In the genomic region with DNA sequence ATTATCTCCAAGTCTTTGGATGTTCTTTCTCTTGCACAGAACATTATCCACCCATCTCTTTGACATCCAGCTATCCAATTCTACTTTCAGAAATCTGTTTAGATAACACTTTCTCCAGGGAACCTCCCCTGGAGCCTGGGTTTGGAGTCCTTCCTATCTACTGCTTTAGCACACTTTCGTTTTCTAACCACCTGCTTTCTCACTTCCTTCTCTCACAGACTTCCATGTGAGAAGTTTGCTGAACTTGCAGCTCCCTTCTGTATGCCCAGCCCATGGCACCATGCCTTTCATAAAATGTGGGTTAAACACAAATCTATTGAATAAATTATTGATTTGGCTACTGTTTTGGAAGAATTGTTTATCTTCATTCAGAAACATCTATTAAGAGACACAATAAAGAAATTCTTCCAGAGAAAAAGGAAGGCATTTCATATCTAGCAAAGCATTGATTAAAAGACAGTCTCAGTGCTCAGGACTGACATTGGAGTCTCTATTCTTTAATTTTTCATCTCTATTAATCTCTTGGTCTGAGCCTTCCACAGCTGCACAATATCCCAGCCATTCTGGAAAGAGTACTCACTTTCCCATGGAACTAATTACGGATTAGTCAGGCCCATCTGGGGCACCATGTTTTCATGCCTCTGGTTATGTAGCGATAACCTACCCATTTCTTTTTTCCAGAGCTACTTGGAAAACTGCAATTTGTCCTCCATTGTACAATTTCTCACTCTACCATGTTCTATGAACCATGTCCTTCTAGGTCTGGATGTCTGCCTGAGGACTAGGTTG, we compare ENCODE assay signal across 18 cellular contexts.
DNase-seq lines count a peak whose midpoint lies in the region; ATAC-seq, FAIRE-seq and TF ChIP-seq lines count a peak whose summit lies in the region.
"Had no signal": no experiment of that assay in that cellular context is flagged by ENCODE, and none has a peak within 500 bp of the region (broad histone marks: within the 10 kb centered on the region; RNA-seq: fewer than 3 reads in every experiment).

No MANE protein-coding gene starts in this region.

- BruUV-seq in GM12878 (replicated peaks; lab: Mats Ljungman, UMichigan) = no TSS peak

- FAIRE-seq in GM12891 (lab: Jason Lieb, UNC) = no peak
- FAIRE-seq in GM12878 (lab: Jason Lieb, UNC) = no peak
- FAIRE-seq: G401.6, GM18507, K562 had no signal

- H3K79me2 ChIP-seq in GM12878 (ENCODE audit: control insufficient read depth, insufficient read depth, low read length) = no peaks in the 10 kb centered on the region

- DNase-seq in GM12891 (ENCODE audit: insufficient read length, low spot score) (no peak), NOMO-1 (lab: John Stamatoyannopoulos, UW; ENCODE audit: unreplicated experiment in 2 of 2) (peak; percentile 12 to 59), GM12878 (ENCODE audit: low read depth, low spot score) (no peak), lower lobe of right lung (no peak), GM13976 (ENCODE audit: low spot score) (no peak)
- no peak for DNase-seq in central memory CD4-positive, alpha-beta T cell
- DNase-seq: 8988T, DMS 273 treated with DMSO at 0.1 percent for 48 hours, HCEC 1CT, NCI-H1436, NCI-H1930, NCI-H345, NCI-H526 had no signal

- CTCF ChIA-PET in GM12878 (lab: Yijun Ruan, JAX) = interaction anchor here (0.6 kb wide), 1 partner anchor 662 kb away, joined by 3 read pairs; no protein-coding TSS in a partner anchor

- ATAC-seq in HG03432 (IDR thresholded peaks at IDR 0.05; ENCODE audit: unreplicated experiment) (peak; percentile 65), GM12878 (peak; percentile 50; the same call in 2 of the 3 replicates), HG02970 (IDR thresholded peaks at IDR 0.05; ENCODE audit: low FRiP score, unreplicated experiment) (no peak), lower lobe of right lung (no peak)
- ATAC-seq: K562 had no signal

- TF ChIP-seq EP300 in GM12878 (IDR thresholded peaks at IDR 0.05; ENCODE audit: borderline replicate concordance in 1 of 2, control insufficient read depth in 1 of 2, low read depth in 2 of 2, low read length in 2 of 2) = no peak

- H3K36me3 ChIP-seq in GM12878 (ENCODE audit: control insufficient read depth in 2 of 2, insufficient read depth in 2 of 2, low read length in 1 of 2) = no peaks in the 10 kb centered on the region
- no peaks in the 10 kb centered on the region for H3K36me3 ChIP-seq in lower lobe of right lung

- POLR2A ChIA-PET in GM12878 (lab: Charles Lee) = no interaction called here

- TF ChIP-seq CTCF in GM12878 (IDR thresholded peaks at IDR 0.05 in 2 of 3, conservative IDR thresholded peaks at IDR 0.05 in 1 of 3; ENCODE audit: control insufficient read depth in 2 of 3, extremely low read depth in 1 of 3, insufficient read depth in 1 of 3, low read depth in 3 of 3, low read length in 3 of 3) = no peak
- no peak for TF ChIP-seq CTCF in lower lobe of right lung (IDR thresholded peaks at IDR 0.05)
- TF ChIP-seq CTCF in GM13976 (IDR thresholded peaks at IDR 0.05; ENCODE audit: borderline replicate concordance, control extremely low read depth, extremely low read depth, insufficient read depth, missing control alignments) = no peak

- WGBS in GM12878 (ENCODE audit: insufficient coverage, insufficient replicate concordance, low lambda C conversion rate, missing lambda C conversion rate) = 3% methylated on average over 3 of the region's 3 CpGs

- no peaks in the 10 kb centered on the region for H3K27me3 ChIP-seq in GM12878 (replicated peaks in 1 of 2; ENCODE audit: control insufficient read depth in 2 of 2, insufficient read depth in 2 of 2, low read length in 1 of 2)
- H3K27me3 ChIP-seq in lower lobe of right lung (ENCODE audit: low read depth) = no peaks in the 10 kb centered on the region

- RAD21 ChIA-PET in GM12878 (lab: Charles Lee; ENCODE audit: unreplicated experiment) = no interaction called here

- intact Hi-C loops in GM12878 (cut with micrococcal nuclease; ENCODE audit: unreplicated experiment) = no loop called here
- intact Hi-C loops in lower lobe of right lung (cut with DNase I) = no loop called here

- no peak overlapping the region for H3K4me3 ChIP-seq in GM12878
- H3K4me3 ChIP-seq in lower lobe of right lung = no peak overlapping the region
- H3K4me3 ChIP-seq: K562 had no signal

- no peak overlapping the region for H3K9ac ChIP-seq in GM12878 (ENCODE audit: control insufficient read depth, insufficient read depth, low read length)

- H2AFZ ChIP-seq in GM12878 (ENCODE audit: control insufficient read depth, low read depth, low read length) = no peak overlapping the region

- TF ChIP-seq RAD21 in GM12878 (IDR thresholded peaks at IDR 0.05; ENCODE audit: insufficient read depth, low read depth, low read length) = no peak

- no peak overlapping the region for H3K27ac ChIP-seq in GM12878 (ENCODE audit: control insufficient read depth, insufficient read depth)
- H3K27ac ChIP-seq in lower lobe of right lung = no peak overlapping the region

- TF ChIP-seq POLR2A in GM12891 (IDR thresholded peaks at IDR 0.05; ENCODE audit: low read depth, low read length) = no peak
- no peak for TF ChIP-seq POLR2A in GM12878 (IDR thresholded peaks at IDR 0.05; ENCODE audit: low read depth, low read length)

- no peaks in the 10 kb centered on the region for H3K4me1 ChIP-seq in GM12878 (ENCODE audit: control insufficient read depth, insufficient read depth, low read length)
- no peaks in the 10 kb centered on the region for H3K4me1 ChIP-seq in lower lobe of right lung

- H3K9me3 ChIP-seq in GM12878 (replicated peaks; ENCODE audit: control insufficient read depth, insufficient read depth, low read length) (no peaks in the 10 kb centered on the region), lower lobe of right lung (no peaks in the 10 kb centered on the region)

- H3K4me2 ChIP-seq in GM12878 (ENCODE audit: control insufficient read depth, insufficient read depth) = no peak overlapping the region

- SMC1A ChIA-PET in GM12878 (lab: Charles Lee; ENCODE audit: uncharacterized antibody, unreplicated experiment) = no interaction called here

- H4K20me1 ChIP-seq in GM12878 (ENCODE audit: control insufficient read depth, insufficient read depth) = no peaks in the 10 kb centered on the region

- in situ Hi-C loops in GM12878 (cut with MboI) = no loop called here
- in situ Hi-C loops in GM13976 (cut with MboI; ENCODE audit: low sequenced_read_pairs, unreplicated experiment) = no loop called here

TF ChIP-seq in GM12891, 5 proteins besides CTCF, POLR2A, EP300 and RAD21:
- TF ChIP-seq PAX5 (IDR thresholded peaks at IDR 0.05; ENCODE audit: insufficient read depth, low read length, severe bottlenecking) (no peak), POLR2AphosphoS5 (IDR thresholded peaks at IDR 0.05; ENCODE audit: low read depth, low read length) (no peak), SPI1 (IDR thresholded peaks at IDR 0.05; ENCODE audit: low read depth, low read length) (peak; percentile 71)

TF ChIP-seq in GM12878, 131 proteins besides CTCF, POLR2A, EP300 and RAD21:
- peak; percentile 55; the same call in 1 of the 2 replicates for TF ChIP-seq SPI1 (IDR thresholded peaks at IDR 0.05; ENCODE audit: borderline replicate concordance, insufficient read depth, low read depth, low read length)
- TF ChIP-seq, protein P1, sequence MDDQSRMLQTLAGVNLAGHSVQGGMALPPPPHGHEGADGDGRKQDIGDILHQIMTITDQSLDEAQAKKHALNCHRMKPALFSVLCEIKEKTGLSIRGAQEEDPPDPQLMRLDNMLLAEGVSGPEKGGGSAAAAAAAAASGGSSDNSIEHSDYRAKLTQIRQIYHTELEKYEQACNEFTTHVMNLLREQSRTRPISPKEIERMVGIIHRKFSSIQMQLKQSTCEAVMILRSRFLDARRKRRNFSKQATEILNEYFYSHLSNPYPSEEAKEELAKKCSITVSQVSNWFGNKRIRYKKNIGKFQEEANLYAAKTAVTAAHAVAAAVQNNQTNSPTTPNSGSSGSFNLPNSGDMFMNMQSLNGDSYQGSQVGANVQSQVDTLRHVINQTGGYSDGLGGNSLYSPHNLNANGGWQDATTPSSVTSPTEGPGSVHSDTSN (IDR thresholded peaks at IDR 0.05; ENCODE audit: insufficient replicate concordance, low read depth, low read length) = no peak

Comparison
In these comparisons a context has a peak if more than half of its experiments do, and no peak if none do; other contexts are left out.
1. DNase-seq: peak in NOMO-1 (2 of 2); none in GM12891 (single experiment), GM12878 (single experiment), central memory CD4-positive, alpha-beta T cell (single experiment), lower lobe of right lung (single experiment) and GM13976 (single experiment).
2. ATAC-seq: peak in HG03432 (single experiment) and GM12878 (single experiment); none in HG02970 (single experiment) and lower lobe of right lung (0 of 2).